Comparison of ENCODE assay signal across 2 cellular contexts in genomic region chr20:14470977-14471642, GRCh38.
TF ChIP-seq lines count a peak whose summit lies in the region.

No MANE protein-coding gene starts in this region.

TF ChIP-seq in GM23338, 12 proteins besides CTCF, POLR2A, EP300 and RAD21:
- TF ChIP-seq ZNF462 (CRISPR knock-in tag; IDR thresholded peaks at IDR 0.05), result 0 out of 2 replicates have a peak, but pooled peaks have one; percentile 24
- TF ChIP-seq NANOG (IDR thresholded peaks at IDR 0.05; ENCODE audit: borderline replicate concordance), result peak; percentile 58; the same call in 1 of the 2 replicates
- no peak for TF ChIP-seq EZH2phosphoT487 (IDR thresholded peaks at IDR 0.05; ENCODE audit: unreplicated experiment)

TF ChIP-seq in WTC11, 78 proteins besides CTCF, POLR2A, EP300 and RAD21 (continued from another document):
- TF ChIP-seq ZNF512 (CRISPR knock-in tag; IDR thresholded peaks at IDR 0.05; ENCODE audit: borderline replicate concordance), result no peak
- TF ChIP-seq CDX4 (CRISPR knock-in tag; IDR thresholded peaks at IDR 0.05; ENCODE audit: borderline replicate concordance), result no peak
- TF ChIP-seq RORB (CRISPR knock-in tag; IDR thresholded peaks at IDR 0.05), result no peak
- no peak for TF ChIP-seq ELF4 (CRISPR knock-in tag; IDR thresholded peaks at IDR 0.05; ENCODE audit: low read depth)
- TF ChIP-seq USF1 (CRISPR knock-in tag; IDR thresholded peaks at IDR 0.05), result no peak
- TF ChIP-seq ATF6 (CRISPR knock-in tag; IDR thresholded peaks at IDR 0.05), result no peak
- TF ChIP-seq SMAD3 (CRISPR knock-in tag; IDR thresholded peaks at IDR 0.05; ENCODE audit: borderline replicate concordance), result no peak
- TF ChIP-seq FOXJ3 (CRISPR knock-in tag; IDR thresholded peaks at IDR 0.05; ENCODE audit: borderline replicate concordance), result no peak
- TF ChIP-seq FOXP1 (CRISPR knock-in tag; IDR thresholded peaks at IDR 0.05; ENCODE audit: borderline replicate concordance), result no peak
- TF ChIP-seq JUN (CRISPR knock-in tag; IDR thresholded peaks at IDR 0.05), result no peak
- TF ChIP-seq SMAD4 (CRISPR knock-in tag; IDR thresholded peaks at IDR 0.05), result no peak
- TF ChIP-seq ATF1 (CRISPR knock-in tag; IDR thresholded peaks at IDR 0.05), result no peak
TF ChIP-seq in WTC11: peak in this region for 0.
